1 cellular context compared by ENCODE assay signal in the genomic region with DNA sequence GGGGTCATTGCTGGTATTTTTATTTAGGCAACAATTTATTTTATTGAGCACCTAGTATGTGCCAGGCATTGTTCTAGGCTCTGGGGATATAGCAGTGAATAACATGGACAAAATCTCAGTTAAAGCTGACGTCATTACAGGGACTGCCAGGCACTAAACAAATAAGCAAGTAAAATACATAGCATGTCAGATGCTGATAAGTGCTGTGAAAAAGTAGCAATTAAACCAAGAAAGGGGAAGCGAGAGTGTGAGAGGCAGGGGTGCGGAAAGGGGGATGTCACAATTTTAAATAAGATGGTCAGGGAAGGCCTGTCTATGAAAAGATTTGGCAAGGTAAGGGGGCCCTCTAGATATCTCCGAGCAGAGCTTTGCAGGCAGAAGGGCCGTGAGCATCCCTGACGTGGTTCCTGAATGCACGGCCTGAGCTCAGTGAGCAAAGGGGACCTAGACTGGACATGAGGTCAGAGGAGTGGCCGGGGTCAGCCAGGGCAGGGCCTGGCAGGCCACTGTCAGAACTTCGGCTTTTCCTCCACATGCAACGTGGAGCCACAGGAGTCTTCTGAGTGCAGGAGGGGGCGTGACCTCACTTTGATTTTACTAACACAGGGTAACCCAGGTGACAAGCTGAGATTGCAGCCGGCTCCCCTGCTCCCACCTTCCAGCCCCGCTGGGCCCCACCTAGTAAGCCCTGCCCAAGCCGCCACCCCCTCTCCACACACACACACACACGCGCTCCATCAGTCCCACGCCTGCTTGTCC.
TF ChIP-seq lines count a peak whose summit lies in the region.

No MANE protein-coding gene starts in this region.

TF ChIP-seq in GM23338, 12 proteins besides CTCF, POLR2A, EP300 and RAD21 (continued from another document):
- TF ChIP-seq ZNF462 (CRISPR knock-in tag; IDR thresholded peaks at IDR 0.05), result no peak
- no peak for TF ChIP-seq ZNF331 (CRISPR knock-in tag; IDR thresholded peaks at IDR 0.05; ENCODE audit: low read depth)
- TF ChIP-seq STAT1 (IDR thresholded peaks at IDR 0.05; ENCODE audit: unreplicated experiment), result no peak
- TF ChIP-seq EZH2phosphoT487 (IDR thresholded peaks at IDR 0.05; ENCODE audit: unreplicated experiment), result no peak
- no peak for TF ChIP-seq ZNF114 (CRISPR knock-in tag; IDR thresholded peaks at IDR 0.05)
- no peak for TF ChIP-seq JUNB (IDR thresholded peaks at IDR 0.05; ENCODE audit: unreplicated experiment)
